1 cellular context compared by ENCODE assay signal in genomic region chr5:38467353-38468040, GRCh38.
A peak's percentile ranks its signal among the peaks of the same experiment; 100 is the strongest.
TF ChIP-seq lines count a peak whose summit lies in the region.

No MANE protein-coding gene starts in this region.

TF ChIP-seq in HepG2, 621 proteins besides CTCF, POLR2A, EP300 and RAD21 (continued from another document):
- TF ChIP-seq ZNF687 (CRISPR knock-in tag; IDR thresholded peaks at IDR 0.05), result peak; percentile 27; the same call in 1 of the 2 replicates
- TF ChIP-seq KLF12 (CRISPR knock-in tag; IDR thresholded peaks at IDR 0.05; ENCODE audit: borderline replicate concordance), result no peak
- peak; percentile 43; the same call in 1 of the 2 replicates for TF ChIP-seq PPARG (CRISPR knock-in tag; conservative IDR thresholded peaks at IDR 0.05)
- TF ChIP-seq SAFB2 (CRISPR knock-in tag; IDR thresholded peaks at IDR 0.05; ENCODE audit: borderline replicate concordance, low read depth), result no peak
